In the genomic region with DNA sequence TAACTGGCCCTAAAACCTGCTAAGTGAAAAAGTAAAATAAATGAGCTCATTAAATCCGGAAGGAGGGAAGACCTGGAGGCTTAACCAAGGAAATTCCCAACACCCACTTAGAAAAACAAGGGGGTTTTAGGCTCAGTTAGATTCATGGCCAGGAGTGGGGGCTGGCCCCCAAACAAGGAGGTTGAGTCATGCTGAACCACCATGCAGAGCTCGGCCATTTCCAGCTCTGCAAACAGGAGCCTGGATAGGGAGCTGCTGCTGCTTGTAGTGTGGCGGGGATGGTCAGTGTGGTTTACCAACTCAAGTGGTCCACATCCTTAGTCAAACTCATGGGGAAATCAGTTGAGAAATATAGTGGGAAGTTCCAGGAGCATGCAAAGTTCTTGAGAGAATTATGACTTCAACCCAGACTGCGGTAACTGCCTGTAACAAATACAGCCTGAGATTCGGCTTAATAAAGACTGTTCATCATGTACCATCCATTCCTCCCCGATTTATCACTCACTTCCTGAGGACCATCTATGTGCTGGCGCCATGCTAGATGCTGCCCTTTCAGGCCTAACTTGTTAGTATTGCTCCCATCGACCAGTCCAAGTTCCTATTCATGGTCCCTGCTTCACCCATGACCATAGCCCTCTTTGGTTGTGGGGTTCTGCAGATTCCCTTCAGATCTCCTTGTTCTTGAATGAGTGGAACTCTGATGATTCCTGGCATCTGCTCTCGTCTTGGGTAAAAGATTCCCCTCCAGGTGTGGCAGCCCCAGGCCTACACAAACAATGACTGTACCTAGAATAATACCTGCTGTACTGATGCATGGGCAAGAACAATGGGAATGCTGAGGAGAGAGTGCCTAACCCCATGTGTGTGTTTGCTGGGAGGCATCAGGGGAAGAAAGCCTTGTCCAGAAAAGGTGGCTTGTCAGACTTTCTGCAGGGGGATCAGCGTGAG, we compare ENCODE assay signal across 11 cellular contexts. TPM values are rescaled to one million over a fixed set of nuclear protein-coding genes. Genes with fewer than 3 reads are reported as not detected.
A peak's percentile ranks its signal among the peaks of the same experiment; 100 is the strongest.
DNase-seq lines count a peak whose midpoint lies in the region; ATAC-seq, FAIRE-seq and TF ChIP-seq lines count a peak whose summit lies in the region.
"Had no signal": no experiment of that assay in that cellular context is flagged by ENCODE, and none has a peak within 500 bp of the region (broad histone marks: within the 10 kb centered on the region; RNA-seq: fewer than 3 reads in every experiment).

No MANE protein-coding gene starts in this region.

- H3K4me1 ChIP-seq in H1 (replicated peaks in 1 of 4; ENCODE audit: control insufficient read depth in 3 of 4, insufficient read depth in 4 of 4, low read length in 3 of 4) (peaks cover 0 to 4% (median 2%) of the 10 kb centered on the region in 4 experiments; a peak in 4 of 7 replicates), neural progenitor cell (peaks cover 12% of the 10 kb centered on the region), gastrocnemius medialis (peaks cover 0 to 6% of the 10 kb centered on the region in 2 donors)

- no peak overlapping the region for H2BK15ac ChIP-seq in H1 (ENCODE audit: low read length)

- no peaks in the 10 kb centered on the region for H3K9me3 ChIP-seq in H1 (ENCODE audit: insufficient read depth in 2 of 2, low read depth in 1 of 2, low read length in 1 of 2)
- H3K9me3 ChIP-seq in neural progenitor cell (ENCODE audit: low read depth), result no peaks in the 10 kb centered on the region
- H3K9me3 ChIP-seq in gastrocnemius medialis, result no peaks in the 10 kb centered on the region
- H3K9me3 ChIP-seq: sigmoid colon had no signal

- no peak overlapping the region for H3K23ac ChIP-seq in H1 (ENCODE audit: insufficient read length)

- H4K20me1 ChIP-seq in H1 (replicated peaks in 1 of 2; ENCODE audit: control insufficient read depth in 1 of 2, insufficient read depth in 2 of 2, low read length in 2 of 2) (no peaks in the 10 kb centered on the region), neural progenitor cell (ENCODE audit: low read depth) (no peaks in the 10 kb centered on the region)

- H3K18ac ChIP-seq in H1 (ENCODE audit: extremely low read depth, low read length), result no peak overlapping the region

- H3K27me3 ChIP-seq in H1 (replicated peaks in 1 of 4; ENCODE audit: control insufficient read depth in 3 of 4, extremely low read depth in 1 of 4, insufficient read depth in 3 of 4, low read length in 3 of 4), result no peaks in the 10 kb centered on the region; a peak in 2 of 7 replicates
- peaks cover 5% of the 10 kb centered on the region for H3K27me3 ChIP-seq in neural progenitor cell
- H3K27me3 ChIP-seq in gastrocnemius medialis, result peaks cover 5 to 17% (median 7%) of the 10 kb centered on the region in 3 donors

- H4K91ac ChIP-seq in H1 (replicated peaks; ENCODE audit: insufficient read length, low read length), result no peak overlapping the region

- H3K14ac ChIP-seq in H1 (ENCODE audit: insufficient read length), result no peak overlapping the region

- no peak overlapping the region for H4K8ac ChIP-seq in H1 (ENCODE audit: extremely low read depth, insufficient read depth, low read length)

- H2BK12ac ChIP-seq in H1 (ENCODE audit: low read depth, low read length), result no peak overlapping the region; the same call in 1 of the 2 replicates

- ATAC-seq in HG03354 (IDR thresholded peaks at IDR 0.05; ENCODE audit: poor library complexity, severe bottlenecking, unreplicated experiment), result no peak
- no peak for ATAC-seq in gastrocnemius medialis

- WGBS in H1 (ENCODE audit: extremely low coverage in 1 of 2, insufficient coverage in 1 of 2, insufficient read length in 1 of 2, insufficient replicate concordance in 2 of 2, low coverage in 1 of 2, low lambda C conversion rate in 2 of 2, missing lambda C conversion rate in 1 of 2), 2 experiments, result 93% methylated on average over 10 of the region's 10 CpGs; no CpG with 5 or more reads in 1 of the 2 experiments

- peaks cover 15% of the 10 kb centered on the region for H3K9me3 Mint-ChIP-seq in neural progenitor cell

- H3K23me2 ChIP-seq in H1 (ENCODE audit: low read depth, low read length), result peaks cover 7% of the 10 kb centered on the region; the same call in 1 of the 2 replicates

- CTCF ChIA-PET in H1 (lab: Charles Lee; ENCODE audit: partially characterized antibody), result interaction anchor here (0.7 to 5.8 kb wide), 15 partner anchors 9 to 450 kb away, joined by 3 to 117 read pairs (median 9); a partner anchor contains a TSS

- TF ChIP-seq POLR2A in NB4 (IDR thresholded peaks at IDR 0.05; ENCODE audit: extremely low read depth, insufficient read length), result no peak
- no peak for TF ChIP-seq POLR2A in H1 (IDR thresholded peaks at IDR 0.05; ENCODE audit: control extremely low read depth in 1 of 2, low read depth in 2 of 2, low read length in 2 of 2)
- TF ChIP-seq POLR2A in gastrocnemius medialis (IDR thresholded peaks at IDR 0.05), result no peak

- H3K4me1 Mint-ChIP-seq in neural progenitor cell, result peaks cover 55% of the 10 kb centered on the region

- H3F3A ChIP-seq in neural progenitor cell (ENCODE audit: low read depth), result peaks cover 8% of the 10 kb centered on the region

- H3K36me3 Mint-ChIP-seq in neural progenitor cell, result peaks cover 3% of the 10 kb centered on the region

- intact Hi-C loops in posterior vena cava (cut with DNase I), result loop anchor here in 1 of 2 donors (10.0 kb wide), 1 partner anchor 922 kb away; no protein-coding TSS in a partner anchor
- intact Hi-C loops in gastrocnemius medialis (cut with DNase I; ENCODE audit: low total_unique reads), result loop anchor here (2.0 to 5.0 kb wide), 2 partner anchors 140 to 690 kb away; no protein-coding TSS in a partner anchor

- DNase-seq in Caki2 (ENCODE audit: low read depth), result peak; percentile 88
- DNase-seq in NB4 (ENCODE audit: low read depth), result peak; percentile 70
- DNase-seq in H1 (ENCODE audit: low read depth in 1 of 2, low spot score in 2 of 2), result no peak
- DNase-seq in neural progenitor cell (ENCODE audit: low spot score), result no peak
- DNase-seq in NCI-H1048 (lab: John Stamatoyannopoulos, UW), result no peak
- DNase-seq in posterior vena cava (ENCODE audit: low spot score), result no peak
- no peak for DNase-seq in gastrocnemius medialis
- DNase-seq: activated naive CD4-positive, alpha-beta T cell treated with Interleukin-2 at 50 U/mL for 16 hours; MM.1S; sigmoid colon had no signal

- no peak for TF ChIP-seq CTCF in NB4 (IDR thresholded peaks at IDR 0.05; ENCODE audit: low read depth, low read length)
- no peak for TF ChIP-seq CTCF in H1 (IDR thresholded peaks at IDR 0.05; ENCODE audit: control extremely low read depth in 1 of 3, insufficient read depth in 1 of 3, low read depth in 1 of 3, low read length in 3 of 3)
- no peak for TF ChIP-seq CTCF in neural progenitor cell (IDR thresholded peaks at IDR 0.05)
- TF ChIP-seq CTCF in gastrocnemius medialis (IDR thresholded peaks at IDR 0.05 in 4 of 5, conservative IDR thresholded peaks at IDR 0.05 in 1 of 5), result no peak

- H3K9ac ChIP-seq in H1 (replicated peaks in 1 of 4; ENCODE audit: extremely low read depth in 1 of 4, low read depth in 3 of 4, low read length in 3 of 4), result no peak overlapping the region
- no peak overlapping the region for H3K9ac ChIP-seq in neural progenitor cell

- no peak overlapping the region for H2BK5ac ChIP-seq in H1 (ENCODE audit: low read depth, low read length)

- H3K79me1 ChIP-seq in H1 (ENCODE audit: low read depth, low read length), result no peaks in the 10 kb centered on the region

- H3K27ac ChIP-seq in H1 (ENCODE audit: low read depth, low read length) (no peak overlapping the region), neural progenitor cell (no peak overlapping the region), gastrocnemius medialis (no peak overlapping the region)
- H3K27ac ChIP-seq: sigmoid colon had no signal

- H2AFZ ChIP-seq in H1 (ENCODE audit: low read length) (no peak overlapping the region), neural progenitor cell (replicated peaks) (no peak overlapping the region)

- peak overlapping the region; percentile 72 for H3K27ac Mint-ChIP-seq in neural progenitor cell

- H3K36me3 ChIP-seq in H1 (ENCODE audit: control insufficient read depth in 2 of 4, insufficient read depth in 4 of 4, low read length in 3 of 4) (no peaks in the 10 kb centered on the region; a peak in 1 of 8 replicates), neural progenitor cell (no peaks in the 10 kb centered on the region), gastrocnemius medialis (no peaks in the 10 kb centered on the region)
- H3K36me3 ChIP-seq: sigmoid colon had no signal

- in situ Hi-C loops in Caki2 (cut with HindIII; ENCODE audit: low pct_unique_long_range_greater_than_20kb, low sequenced_read_pairs), result no loop called here
- in situ Hi-C loops in gastrocnemius medialis (cut with MboI; ENCODE audit: low sequenced_read_pairs in 4 of 4), result loop anchor here (10.0 to 25.0 kb wide), 5 partner anchors 142 to 920 kb away; no protein-coding TSS in a partner anchor

- H3K4me2 ChIP-seq in H1 (ENCODE audit: insufficient read depth in 1 of 2, low read depth in 2 of 2, low read length in 2 of 2), result no peak overlapping the region
- no peak overlapping the region for H3K4me2 ChIP-seq in neural progenitor cell

- TF ChIP-seq EP300 in H1 (IDR thresholded peaks at IDR 0.05; ENCODE audit: borderline replicate concordance in 1 of 2, low read depth in 2 of 2, low read length in 2 of 2), result no peak

- H3K79me2 ChIP-seq in H1 (ENCODE audit: control insufficient read depth in 1 of 2, insufficient read depth in 2 of 2, low read length in 2 of 2) (no peaks in the 10 kb centered on the region), neural progenitor cell (ENCODE audit: low read depth) (no peaks in the 10 kb centered on the region)

- no peak for FAIRE-seq in H1 (lab: Jason Lieb, UNC)

- no peak overlapping the region for H2AK5ac ChIP-seq in H1 (ENCODE audit: low read depth, low read length)

- no peak overlapping the region for H3K4me3 Mint-ChIP-seq in neural progenitor cell

- H4K5ac ChIP-seq in H1 (ENCODE audit: insufficient read length, low read depth, low read length), result no peak overlapping the region

- TF ChIP-seq RAD21 in H1 (IDR thresholded peaks at IDR 0.05 in 1 of 2, conservative IDR thresholded peaks at IDR 0.05 in 1 of 2; ENCODE audit: low read depth in 2 of 2, low read length in 2 of 2), result no peak

- H3K56ac ChIP-seq in H1 (replicated peaks; ENCODE audit: insufficient read length, low read depth, low read length), result no peak overlapping the region

- POLR2A ChIA-PET in H1 (lab: Charles Lee; ENCODE audit: partially characterized antibody), result no interaction called here

- H3K4me3 ChIP-seq in NB4 (ENCODE audit: low read depth, low read length) (no peak overlapping the region), H1 (ENCODE audit: extremely low read depth in 1 of 4, insufficient read depth in 2 of 4, low read depth in 3 of 4, low read length in 4 of 4) (no peak overlapping the region), neural progenitor cell (no peak overlapping the region), gastrocnemius medialis (no peak overlapping the region)
- H3K4me3 ChIP-seq: sigmoid colon had no signal

- peaks cover 17% of the 10 kb centered on the region for H3K27me3 Mint-ChIP-seq in neural progenitor cell (ENCODE audit: insufficient read depth, low read depth)

- no peak overlapping the region for H3K4ac ChIP-seq in H1 (replicated peaks; ENCODE audit: insufficient read length, low read depth, low read length)

- peak overlapping the region; percentile 49; the same call in 1 of the 2 replicates for H2BK20ac ChIP-seq in H1 (ENCODE audit: low read length)

- no peak overlapping the region for H2BK120ac ChIP-seq in H1 (replicated peaks; ENCODE audit: low read depth, low read length)

RNA-seq across cellular contexts. Expression of a gene that starts 39.5 kb away (rescaled TPM):
- 71.3 and 125 TPM in 2 replicates for total RNA-seq in Caki2 (2014; rRNA removed; shearing (Covaris generic); ENCODE audit: low replicate concordance)
- total RNA-seq in H1 (2021; fragmentation: NEBNext Ultra II Directional; extraction: Animal tissue kit (Norgen Biotek cat#: 25700)), result 71.5 and 75.2 TPM in 2 replicates
- polyA plus RNA-seq in H1 (2011; rRNA removed), result 10.2 and 18.1 TPM in 2 replicates
- 26.7 TPM for polyA plus RNA-seq in H1 (2011; cell fraction: cytosol; rRNA removed)
- polyA plus RNA-seq in H1 (2011; cell fraction: nucleus; rRNA removed), result 11.4 TPM
- 26.7 to 57.4 TPM (median 33.7 TPM) in 4 replicates for polyA plus RNA-seq in H1 (2012, experiment 1 of 2)
- polyA plus RNA-seq in H1 (2012, experiment 2 of 2), result 16.7 TPM
- 32.6 TPM for polyA plus RNA-seq in H1 (2013, experiment 1 of 2)
- polyA plus RNA-seq in H1 (2013, experiment 2 of 2), result 32.4 TPM
- 20.7 and 22.7 TPM in 2 replicates for polyA minus RNA-seq in H1 (2011; rRNA and poly(A)+ RNA removed)
- polyA minus RNA-seq in H1 (2011; cell fraction: cytosol; rRNA and poly(A)+ RNA removed), result 22.7 TPM
- 85.0 TPM for polyA minus RNA-seq in H1 (2011; cell fraction: nucleus; rRNA and poly(A)+ RNA removed)
- 51.7 and 80.4 TPM in 2 replicates for total RNA-seq in neural progenitor cell (ENCODE audit: low replicate concordance)
- total RNA-seq in posterior vena cava, result 10 to 100 TPM; 42.7 to 43.5 TPM
- 10 to 100 TPM; 25.4 to 95.3 (median 69.8) TPM for total RNA-seq in gastrocnemius medialis

RNA-seq across cellular contexts. Expression of a gene that starts 46.4 kb away (rescaled TPM):
- 281 and 383 TPM in 2 replicates for total RNA-seq in Caki2 (2014; rRNA removed; shearing (Covaris generic); ENCODE audit: low replicate concordance)
- total RNA-seq in H1 (2021; fragmentation: NEBNext Ultra II Directional; extraction: Animal tissue kit (Norgen Biotek cat#: 25700)), result 1.2 and 4.3 TPM in 2 replicates
- 2.4 and 2.7 TPM in 2 replicates for polyA plus RNA-seq in H1 (2011; rRNA removed)
- 2.8 TPM for polyA plus RNA-seq in H1 (2011; cell fraction: cytosol; rRNA removed)
- 3.4 TPM for polyA plus RNA-seq in H1 (2011; cell fraction: nucleus; rRNA removed)
- 0.90 to 1.4 TPM (median 1.3 TPM) in 4 replicates for polyA plus RNA-seq in H1 (2012, experiment 1 of 2)
- polyA plus RNA-seq in H1 (2012, experiment 2 of 2), result 1.9 TPM
- polyA plus RNA-seq in H1 (2013, experiment 1 of 2), result 2.1 TPM
- 2.0 TPM for polyA plus RNA-seq in H1 (2013, experiment 2 of 2)
- 2.5 and 3.9 TPM in 2 replicates for polyA minus RNA-seq in H1 (2011; rRNA and poly(A)+ RNA removed)
- 2.1 TPM for polyA minus RNA-seq in H1 (2011; cell fraction: cytosol; rRNA and poly(A)+ RNA removed)
- 3.2 TPM for polyA minus RNA-seq in H1 (2011; cell fraction: nucleus; rRNA and poly(A)+ RNA removed)
- total RNA-seq in neural progenitor cell (ENCODE audit: low replicate concordance), result 2.8 and 3.6 TPM in 2 replicates
- total RNA-seq in posterior vena cava, result 1 to 10 TPM in 1 of 2 donors, under 1 TPM in 1; 0.56 to 1.1 TPM
- 1 to 10 TPM in 2 of 4 donors, under 1 TPM in 2; 0.16 to 2.4 (median 0.82) TPM for total RNA-seq in gastrocnemius medialis

Comparison
In these comparisons a context has a peak if more than half of its experiments do, and no peak if none do; other contexts are left out.
1. DNase-seq: peak in Caki2 (single experiment) and NB4 (single experiment); none in H1 (0 of 2), neural progenitor cell (single experiment), NCI-H1048 (single experiment), posterior vena cava (single experiment) and gastrocnemius medialis (0 of 2).
2. RNA of a gene that starts 46.4 kb away (total RNA-seq): 281 to 383 TPM in Caki2; 1.2 to 4.3 TPM in H1, 2.8 to 3.6 TPM in neural progenitor cell, 0.56 to 1.1 TPM in posterior vena cava and 0.16 to 2.4 TPM in gastrocnemius medialis; every median in the first group is over 10 times any median in the second.